9 cellular contexts compared by ENCODE assay signal in the genomic region with DNA sequence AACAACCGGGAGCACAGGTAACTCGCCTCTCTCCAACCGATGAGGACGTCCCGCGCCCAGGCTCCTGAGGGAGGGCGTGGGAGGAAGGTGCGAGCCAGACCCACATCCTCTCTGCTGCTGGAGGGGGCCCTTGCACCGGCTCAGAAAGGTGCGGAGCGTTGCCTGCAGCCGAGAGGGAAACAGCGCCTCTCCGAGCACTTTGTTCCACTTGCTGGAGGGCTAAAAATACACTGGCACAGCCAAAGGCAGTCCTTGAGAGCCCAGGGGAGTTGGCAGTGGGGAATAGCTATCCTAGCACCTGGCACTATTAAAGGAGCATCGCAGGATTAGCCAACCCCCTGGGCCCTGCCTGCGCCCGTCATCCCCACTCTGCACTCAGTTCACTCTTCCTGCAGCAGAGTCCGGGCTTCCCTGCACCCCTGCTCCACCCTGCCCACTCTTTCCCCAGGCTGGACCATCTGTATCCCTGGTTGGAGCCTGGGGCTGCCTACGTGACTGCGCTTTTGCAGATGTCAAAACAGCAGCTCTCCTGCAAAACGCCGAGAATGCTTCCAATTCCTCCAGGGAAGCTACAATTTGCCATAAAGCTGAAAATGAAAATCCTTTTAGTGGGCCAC.
DNase-seq lines count a peak whose midpoint lies in the region; ATAC-seq and TF ChIP-seq lines count a peak whose summit lies in the region.
"Had no signal": no experiment of that assay in that cellular context is flagged by ENCODE, and none has a peak within 500 bp of the region (broad histone marks: within the 10 kb centered on the region; RNA-seq: fewer than 3 reads in every experiment).

No MANE protein-coding gene starts in this region.

- no peaks in the 10 kb centered on the region for H3K36me3 Mint-ChIP-seq in activated naive CD4-positive, alpha-beta T cell treated with anti-CD3 and anti-CD28 coated beads, Interleukin-2, amount 50 U/mL, for 72 hours
- H3K36me3 Mint-ChIP-seq in nephron (ENCODE audit: low read depth): no peaks in the 10 kb centered on the region

- no peaks in the 10 kb centered on the region for H3K36me3 ChIP-seq in SK-N-SH (replicated peaks in 1 of 2; ENCODE audit: control insufficient read depth in 1 of 2, insufficient read depth in 2 of 2, low read length in 1 of 2)

- POLR2A ChIA-PET in SK-N-SH (lab: Yijun Ruan, JAX): no interaction called here

- H3F3A ChIP-seq in SK-N-SH (replicated peaks; ENCODE audit: insufficient read depth): no peaks in the 10 kb centered on the region

- CTCF ChIA-PET in SK-N-SH (lab: Yijun Ruan, JAX): interaction anchor here (1.0 to 1.1 kb wide), 2 partner anchors 16 to 179 kb away, joined by 4 to 7 read pairs; no protein-coding TSS in a partner anchor

- no peak overlapping the region for H3K27ac ChIP-seq in SK-N-SH (ENCODE audit: low read depth in 2 of 2, low read length in 1 of 2)
- H3K27ac ChIP-seq: 22Rv1 had no signal

- H4K20me1 ChIP-seq in SK-N-SH (ENCODE audit: insufficient read depth): no peaks in the 10 kb centered on the region

- ATAC-seq in HG03139 (IDR thresholded peaks at IDR 0.05; ENCODE audit: unreplicated experiment) (peak; percentile 36), HG03354 (IDR thresholded peaks at IDR 0.05; ENCODE audit: poor library complexity, severe bottlenecking, unreplicated experiment) (no peak)
- peak; percentile 58 to 61 for ATAC-seq in activated naive CD4-positive, alpha-beta T cell treated with anti-CD3 and anti-CD28 coated beads, Interleukin-2, amount 50 U/mL, for 72 hours

- WGBS in SK-N-SH (ENCODE audit: low lambda C conversion rate): 68% methylated on average over 18 of the region's 22 CpGs

- peaks cover 27% of the 10 kb centered on the region; the same call in 1 of the 2 replicates for H3K27me3 ChIP-seq in SK-N-SH (ENCODE audit: insufficient read depth)

- H3K4me2 ChIP-seq in SK-N-SH: no peak overlapping the region

- no peaks in the 10 kb centered on the region for H3K9me3 ChIP-seq in SK-N-SH

- H3K9me3 Mint-ChIP-seq in activated naive CD4-positive, alpha-beta T cell treated with anti-CD3 and anti-CD28 coated beads, Interleukin-2, amount 50 U/mL, for 72 hours: no peaks in the 10 kb centered on the region
- no peaks in the 10 kb centered on the region for H3K9me3 Mint-ChIP-seq in nephron

- TF ChIP-seq CTCF in nephron (IDR thresholded peaks at IDR 0.05; ENCODE audit: unreplicated experiment in 3 of 3) (no peak), SK-N-SH (IDR thresholded peaks at IDR 0.05) (no peak)

- no peak overlapping the region for H3K4me3 ChIP-seq in SK-N-SH (ENCODE audit: low read depth in 2 of 2, low read length in 1 of 2)

- DNase-seq in DMS79 treated with DMSO at 0.1 percent for 48 hours (lab: John Stamatoyannopoulos, UW): peak; percentile 30
- no peak for DNase-seq in DMS79 (lab: John Stamatoyannopoulos, UW)
- DNase-seq in activated naive CD4-positive, alpha-beta T cell treated with anti-CD3 and anti-CD28 coated beads, Interleukin-2, amount 50 U/mL, for 72 hours (ENCODE audit: low spot score in 2 of 2): peak in 1 of 2 donors; percentile 7
- DNase-seq in NCI-H446 treated with DMSO at 0.1 percent for 48 hours (lab: John Stamatoyannopoulos, UW): no peak
- DNase-seq in SK-N-SH: no peak

- H3K27me3 Mint-ChIP-seq in nephron (ENCODE audit: low read depth): peaks cover 3% of the 10 kb centered on the region

- H3K4me1 ChIP-seq in SK-N-SH (ENCODE audit: control insufficient read depth in 1 of 2, insufficient read depth in 2 of 2, low read depth in 1 of 2, low read length in 1 of 2): peaks cover 0 to 3% of the 10 kb centered on the region in 2 experiments; a peak in 1 of 4 replicates

- TF ChIP-seq RAD21 in SK-N-SH (IDR thresholded peaks at IDR 0.05; ENCODE audit: low read length): no peak

- H3K9ac ChIP-seq in SK-N-SH: no peak overlapping the region

- no peak overlapping the region for H3K4me3 Mint-ChIP-seq in nephron

- H3K9me2 ChIP-seq in SK-N-SH: no peaks in the 10 kb centered on the region

- no peak for TF ChIP-seq EP300 in SK-N-SH (IDR thresholded peaks at IDR 0.05; ENCODE audit: borderline replicate concordance in 1 of 2, low read depth in 1 of 2, low read length in 1 of 2)

- H2AFZ ChIP-seq in SK-N-SH (ENCODE audit: low read depth): no peak overlapping the region

- no peaks in the 10 kb centered on the region for H3K79me2 ChIP-seq in SK-N-SH (ENCODE audit: insufficient read depth)

- H3K27ac Mint-ChIP-seq in activated naive CD4-positive, alpha-beta T cell treated with anti-CD3 and anti-CD28 coated beads, Interleukin-2, amount 50 U/mL, for 72 hours: no peak overlapping the region
- H3K27ac Mint-ChIP-seq in nephron: peak overlapping the region in 2 of 3 experiments; percentile 12 to 30

- H3K4me1 Mint-ChIP-seq in nephron: peaks cover 24% of the 10 kb centered on the region

TF ChIP-seq in SK-N-SH, 30 proteins besides CTCF, POLR2A, EP300 and RAD21:
- TF ChIP-seq RCOR1 (IDR thresholded peaks at IDR 0.05; ENCODE audit: low read length) (no peak), CHD2 (IDR thresholded peaks at IDR 0.05; ENCODE audit: low read length, partially characterized antibody) (no peak), FOXM1 (IDR thresholded peaks at IDR 0.05; ENCODE audit: low read depth) (no peak), RFX5 (IDR thresholded peaks at IDR 0.05; ENCODE audit: low read length) (no peak), FOXJ3 (CRISPR knock-in tag; IDR thresholded peaks at IDR 0.05) (no peak), SMC3 (IDR thresholded peaks at IDR 0.05; ENCODE audit: low read depth, low read length) (no peak), SIN3A (IDR thresholded peaks at IDR 0.05; ENCODE audit: borderline replicate concordance, low read depth, low read length) (no peak), RXRA (IDR thresholded peaks at IDR 0.05; ENCODE audit: borderline replicate concordance, low read depth) (no peak), GATA2 (CRISPR knock-in tag; IDR thresholded peaks at IDR 0.05) (no peak), FOSL2 (IDR thresholded peaks at IDR 0.05; ENCODE audit: borderline replicate concordance, low read depth) (no peak), NFIC (IDR thresholded peaks at IDR 0.05; ENCODE audit: borderline replicate concordance) (no peak), TCF12 (IDR thresholded peaks at IDR 0.05) (no peak)
- TF ChIP-seq, protein P1, sequence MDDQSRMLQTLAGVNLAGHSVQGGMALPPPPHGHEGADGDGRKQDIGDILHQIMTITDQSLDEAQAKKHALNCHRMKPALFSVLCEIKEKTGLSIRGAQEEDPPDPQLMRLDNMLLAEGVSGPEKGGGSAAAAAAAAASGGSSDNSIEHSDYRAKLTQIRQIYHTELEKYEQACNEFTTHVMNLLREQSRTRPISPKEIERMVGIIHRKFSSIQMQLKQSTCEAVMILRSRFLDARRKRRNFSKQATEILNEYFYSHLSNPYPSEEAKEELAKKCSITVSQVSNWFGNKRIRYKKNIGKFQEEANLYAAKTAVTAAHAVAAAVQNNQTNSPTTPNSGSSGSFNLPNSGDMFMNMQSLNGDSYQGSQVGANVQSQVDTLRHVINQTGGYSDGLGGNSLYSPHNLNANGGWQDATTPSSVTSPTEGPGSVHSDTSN (IDR thresholded peaks at IDR 0.05): no peak
- TF ChIP-seq, protein P2, sequence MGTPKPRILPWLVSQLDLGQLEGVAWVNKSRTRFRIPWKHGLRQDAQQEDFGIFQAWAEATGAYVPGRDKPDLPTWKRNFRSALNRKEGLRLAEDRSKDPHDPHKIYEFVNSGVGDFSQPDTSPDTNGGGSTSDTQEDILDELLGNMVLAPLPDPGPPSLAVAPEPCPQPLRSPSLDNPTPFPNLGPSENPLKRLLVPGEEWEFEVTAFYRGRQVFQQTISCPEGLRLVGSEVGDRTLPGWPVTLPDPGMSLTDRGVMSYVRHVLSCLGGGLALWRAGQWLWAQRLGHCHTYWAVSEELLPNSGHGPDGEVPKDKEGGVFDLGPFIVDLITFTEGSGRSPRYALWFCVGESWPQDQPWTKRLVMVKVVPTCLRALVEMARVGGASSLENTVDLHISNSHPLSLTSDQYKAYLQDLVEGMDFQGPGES (IDR thresholded peaks at IDR 0.05; ENCODE audit: low read depth, low read length): no peak

Comparison
In these comparisons a context has a peak if more than half of its experiments do, and no peak if none do; other contexts are left out.
1. H3K27ac Mint-ChIP-seq: peak in nephron (2 of 3); none in activated naive CD4-positive, alpha-beta T cell treated with anti-CD3 and anti-CD28 coated beads, Interleukin-2, amount 50 U/mL, for 72 hours (0 of 2).